ENCODE assay signal across 11 cellular contexts in the genomic region with DNA sequence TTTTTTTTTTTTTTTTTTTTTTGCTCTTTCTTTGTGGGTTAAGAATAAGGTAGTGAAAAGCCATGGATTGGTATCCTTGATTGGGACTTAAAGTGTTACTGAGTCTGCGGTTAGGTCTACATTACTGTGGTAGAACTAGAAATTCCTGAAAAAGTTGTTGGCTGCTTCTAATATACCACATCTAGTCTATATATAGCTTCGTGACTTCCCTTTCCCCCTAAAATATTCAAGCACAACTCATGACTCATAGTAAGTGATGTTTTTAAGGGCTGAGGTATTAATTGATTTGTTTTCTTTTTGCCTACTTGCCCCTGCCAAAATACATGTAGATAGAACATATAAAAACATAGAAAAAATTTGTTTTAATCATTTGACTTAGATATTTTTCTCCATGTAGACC.
DNase-seq lines count a peak whose midpoint lies in the region; ATAC-seq and TF ChIP-seq lines count a peak whose summit lies in the region.
"Had no signal": no experiment of that assay in that cellular context is flagged by ENCODE, and none has a peak within 500 bp of the region (broad histone marks: within the 10 kb centered on the region; RNA-seq: fewer than 3 reads in every experiment).

No MANE protein-coding gene starts in this region.

- no peaks in the 10 kb centered on the region for H3K36me3 ChIP-seq in skeletal muscle satellite cell (ENCODE audit: insufficient read depth, low read length)

- no peaks in the 10 kb centered on the region for H3K9me3 ChIP-seq in skeletal muscle satellite cell (replicated peaks; ENCODE audit: low read length)

- H3K4me1 ChIP-seq in skeletal muscle satellite cell (ENCODE audit: control insufficient read depth, insufficient read depth, low read length), result peaks cover 22% of the 10 kb centered on the region

- no peak for TF ChIP-seq CTCF in HFF-Myc (IDR thresholded peaks at IDR 0.05; ENCODE audit: low read depth, low read length, missing control alignments)
- no peak for TF ChIP-seq CTCF in epithelial cell of proximal tubule (conservative IDR thresholded peaks at IDR 0.05; ENCODE audit: low read depth, low read length)

- no peak overlapping the region for H3K4me3 ChIP-seq in HFF-Myc (replicated peaks; ENCODE audit: low read depth, low read length)
- H3K4me3 ChIP-seq in epithelial cell of proximal tubule (ENCODE audit: low read depth, low read length), result no peak overlapping the region
- H3K4me3 ChIP-seq in skeletal muscle satellite cell (ENCODE audit: low read length), result peak overlapping the region; percentile 36
- H3K4me3 ChIP-seq: coronary artery had no signal

- H3K27me3 ChIP-seq in skeletal muscle satellite cell (ENCODE audit: control insufficient read depth, insufficient read depth, low read length), result peaks cover 3% of the 10 kb centered on the region

- DNase-seq in HFF-Myc (ENCODE audit: extremely low read depth, low read depth) (peak; percentile 4), RPMI7951 (ENCODE audit: low read depth) (peak; percentile 83), epithelial cell of proximal tubule (ENCODE audit: low read depth) (peak; percentile 22)
- no peak for DNase-seq in stimulated activated CD4-positive, alpha-beta T cell treated with anti-CD3 and anti-CD28 coated beads, Interleukin-2, amount 100 ng/mL, for 24 hours
- no peak for DNase-seq in activated naive CD4-positive, alpha-beta T cell treated with anti-CD3 and anti-CD28 coated beads, Interleukin-2, amount 50 U/mL, for 16 hours
- DNase-seq: DMS79 treated with DMSO at 0.1 percent for 48 hours, NCI-H774 had no signal

- no peak overlapping the region for H3K9ac ChIP-seq in skeletal muscle satellite cell (ENCODE audit: low read depth, low read length)

- no peak for ATAC-seq in HG03439 (IDR thresholded peaks at IDR 0.05; ENCODE audit: unreplicated experiment)
- ATAC-seq: stimulated activated effector memory CD8-positive, alpha-beta T cell treated with anti-CD3 and anti-CD28 coated beads, Interleukin-12 subunit alpha, Interleukin-12 subunit beta, amount 100 ng/mL, for 72 hours had no signal

- peak overlapping the region; percentile 54 for H3K4me2 ChIP-seq in skeletal muscle satellite cell (ENCODE audit: low read length)

Comparison
In these comparisons a context has a peak if more than half of its experiments do, and no peak if none do; other contexts are left out.
1. DNase-seq: peak in HFF-Myc (single experiment), RPMI7951 (single experiment) and epithelial cell of proximal tubule (single experiment); none in stimulated activated CD4-positive, alpha-beta T cell treated with anti-CD3 and anti-CD28 coated beads, Interleukin-2, amount 100 ng/mL, for 24 hours (0 of 2) and activated naive CD4-positive, alpha-beta T cell treated with anti-CD3 and anti-CD28 coated beads, Interleukin-2, amount 50 U/mL, for 16 hours (single experiment).